ENCODE assay signal across 1 cellular context in the genomic region with DNA sequence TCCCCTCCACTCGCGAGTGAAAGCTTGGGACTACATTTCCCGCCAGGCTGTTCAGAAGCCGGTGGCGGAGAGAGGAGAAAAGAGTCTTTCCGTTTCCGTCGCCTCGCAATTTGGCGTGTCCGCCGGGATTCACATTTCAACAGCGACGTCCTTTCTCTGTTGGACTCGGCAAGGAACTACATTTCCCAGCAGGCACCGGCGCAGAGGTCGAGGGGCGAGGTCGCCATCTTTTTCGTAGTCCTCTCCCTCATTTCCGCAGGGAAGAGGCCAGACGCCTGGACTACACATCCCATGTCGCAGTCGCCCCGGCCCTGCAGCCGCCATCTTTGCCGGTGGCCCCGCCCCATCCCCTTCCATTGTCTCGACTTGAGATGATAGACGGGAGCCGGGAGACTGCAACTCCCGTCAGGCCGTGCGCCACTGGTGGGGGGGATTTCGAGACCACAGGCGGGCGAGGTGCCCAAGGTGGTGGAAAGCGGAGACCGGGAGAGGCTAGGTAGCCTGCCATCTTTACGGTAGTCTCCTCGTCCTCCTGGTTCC.
TF ChIP-seq lines count a peak whose summit lies in the region.

No MANE protein-coding gene starts in this region.

TF ChIP-seq in HepG2, 621 proteins besides CTCF, POLR2A, EP300 and RAD21 (continued from another document and continues in another):
- no peak; the same call in 1 of the 2 replicates for TF ChIP-seq CBX2 (IDR thresholded peaks at IDR 0.05; ENCODE audit: low read depth, low read length)
- no peak for TF ChIP-seq CBX2 (CRISPR knock-in tag; IDR thresholded peaks at IDR 0.05; ENCODE audit: low read depth)
- TF ChIP-seq, protein P1, sequence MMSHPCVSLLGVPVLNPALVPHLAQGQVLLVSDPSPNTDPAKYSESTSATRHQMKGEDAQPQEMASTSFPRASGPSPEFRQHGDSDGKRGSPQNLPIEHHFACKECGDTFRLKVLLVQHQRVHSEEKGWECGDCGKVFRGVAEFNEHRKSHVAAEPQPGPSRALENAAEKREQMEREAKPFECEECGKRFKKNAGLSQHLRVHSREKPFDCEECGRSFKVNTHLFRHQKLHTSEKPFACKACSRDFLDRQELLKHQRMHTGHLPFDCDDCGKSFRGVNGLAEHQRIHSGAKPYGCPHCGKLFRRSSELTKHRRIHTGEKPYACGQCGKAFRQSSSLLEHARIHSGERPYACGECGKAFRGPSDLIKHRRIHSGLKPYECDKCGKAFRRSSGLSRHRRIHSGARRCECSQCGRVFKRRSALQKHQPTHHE (CRISPR knock-in tag; IDR thresholded peaks at IDR 0.05; ENCODE audit: borderline replicate concordance): peak; percentile 55
- no peak; the same call in 1 of the 2 replicates for TF ChIP-seq WIZ (CRISPR knock-in tag; IDR thresholded peaks at IDR 0.05)
- TF ChIP-seq NCOA1 (CRISPR knock-in tag; IDR thresholded peaks at IDR 0.05): 0 out of 2 replicates have a peak, but pooled peaks have one; percentile 2
- peak; percentile 30; the same call in 1 of the 2 replicates for TF ChIP-seq ZKSCAN8 (CRISPR knock-in tag; IDR thresholded peaks at IDR 0.05; ENCODE audit: borderline replicate concordance)
- TF ChIP-seq YEATS4 (CRISPR knock-in tag; IDR thresholded peaks at IDR 0.05; ENCODE audit: borderline replicate concordance): 0 out of 2 replicates have a peak, but pooled peaks have one; percentile 64
- TF ChIP-seq, protein P2, sequence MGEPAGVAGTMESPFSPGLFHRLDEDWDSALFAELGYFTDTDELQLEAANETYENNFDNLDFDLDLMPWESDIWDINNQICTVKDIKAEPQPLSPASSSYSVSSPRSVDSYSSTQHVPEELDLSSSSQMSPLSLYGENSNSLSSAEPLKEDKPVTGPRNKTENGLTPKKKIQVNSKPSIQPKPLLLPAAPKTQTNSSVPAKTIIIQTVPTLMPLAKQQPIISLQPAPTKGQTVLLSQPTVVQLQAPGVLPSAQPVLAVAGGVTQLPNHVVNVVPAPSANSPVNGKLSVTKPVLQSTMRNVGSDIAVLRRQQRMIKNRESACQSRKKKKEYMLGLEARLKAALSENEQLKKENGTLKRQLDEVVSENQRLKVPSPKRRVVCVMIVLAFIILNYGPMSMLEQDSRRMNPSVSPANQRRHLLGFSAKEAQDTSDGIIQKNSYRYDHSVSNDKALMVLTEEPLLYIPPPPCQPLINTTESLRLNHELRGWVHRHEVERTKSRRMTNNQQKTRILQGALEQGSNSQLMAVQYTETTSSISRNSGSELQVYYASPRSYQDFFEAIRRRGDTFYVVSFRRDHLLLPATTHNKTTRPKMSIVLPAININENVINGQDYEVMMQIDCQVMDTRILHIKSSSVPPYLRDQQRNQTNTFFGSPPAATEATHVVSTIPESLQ (CRISPR knock-in tag; conservative IDR thresholded peaks at IDR 0.05): 0 out of 2 replicates have a peak, but pooled peaks have one; percentile 31
- TF ChIP-seq THAP11 (CRISPR knock-in tag; IDR thresholded peaks at IDR 0.05): peak; percentile 95
- TF ChIP-seq TBL1XR1 (IDR thresholded peaks at IDR 0.05; ENCODE audit: borderline replicate concordance, low read length, partially characterized antibody): peak; percentile 95
- peak; percentile 75 for TF ChIP-seq ERF (CRISPR knock-in tag; IDR thresholded peaks at IDR 0.05)
- peak; percentile 48; the same call in 1 of the 2 replicates for TF ChIP-seq RXRB (CRISPR knock-in tag; IDR thresholded peaks at IDR 0.05; ENCODE audit: borderline replicate concordance)
- TF ChIP-seq, protein P3, sequence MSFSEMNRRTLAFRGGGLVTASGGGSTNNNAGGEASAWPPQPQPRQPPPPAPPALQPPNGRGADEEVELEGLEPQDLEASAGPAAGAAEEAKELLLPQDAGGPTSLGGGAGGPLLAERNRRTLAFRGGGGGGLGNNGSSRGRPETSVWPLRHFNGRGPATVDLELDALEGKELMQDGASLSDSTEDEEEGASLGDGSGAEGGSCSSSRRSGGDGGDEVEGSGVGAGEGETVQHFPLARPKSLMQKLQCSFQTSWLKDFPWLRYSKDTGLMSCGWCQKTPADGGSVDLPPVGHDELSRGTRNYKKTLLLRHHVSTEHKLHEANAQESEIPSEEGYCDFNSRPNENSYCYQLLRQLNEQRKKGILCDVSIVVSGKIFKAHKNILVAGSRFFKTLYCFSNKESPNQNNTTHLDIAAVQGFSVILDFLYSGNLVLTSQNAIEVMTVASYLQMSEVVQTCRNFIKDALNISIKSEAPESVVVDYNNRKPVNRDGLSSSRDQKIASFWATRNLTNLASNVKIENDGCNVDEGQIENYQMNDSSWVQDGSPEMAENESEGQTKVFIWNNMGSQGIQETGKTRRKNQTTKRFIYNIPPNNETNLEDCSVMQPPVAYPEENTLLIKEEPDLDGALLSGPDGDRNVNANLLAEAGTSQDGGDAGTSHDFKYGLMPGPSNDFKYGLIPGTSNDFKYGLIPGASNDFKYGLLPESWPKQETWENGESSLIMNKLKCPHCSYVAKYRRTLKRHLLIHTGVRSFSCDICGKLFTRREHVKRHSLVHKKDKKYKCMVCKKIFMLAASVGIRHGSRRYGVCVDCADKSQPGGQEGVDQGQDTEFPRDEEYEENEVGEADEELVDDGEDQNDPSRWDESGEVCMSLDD (CRISPR knock-in tag; IDR thresholded peaks at IDR 0.05; ENCODE audit: borderline replicate concordance): no peak
- TF ChIP-seq RBFOX2 (IDR thresholded peaks at IDR 0.05; ENCODE audit: low read depth, low read length): peak; percentile 82
- TF ChIP-seq, protein P4, sequence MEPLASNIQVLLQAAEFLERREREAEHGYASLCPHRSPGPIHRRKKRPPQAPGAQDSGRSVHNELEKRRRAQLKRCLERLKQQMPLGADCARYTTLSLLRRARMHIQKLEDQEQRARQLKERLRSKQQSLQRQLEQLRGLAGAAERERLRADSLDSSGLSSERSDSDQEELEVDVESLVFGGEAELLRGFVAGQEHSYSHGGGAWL (CRISPR knock-in tag; IDR thresholded peaks at IDR 0.05): 0 out of 2 replicates have a peak, but pooled peaks have one; percentile 37
- TF ChIP-seq REL (CRISPR knock-in tag; conservative IDR thresholded peaks at IDR 0.05): no peak; the same call in 1 of the 2 replicates
- TF ChIP-seq HNF4G (IDR thresholded peaks at IDR 0.05; ENCODE audit: borderline replicate concordance, low read depth, low read length): peak; percentile 33; the same call in 1 of the 2 replicates
- peak; percentile 49; the same call in 1 of the 2 replicates for TF ChIP-seq HNF4G (CRISPR knock-in tag; IDR thresholded peaks at IDR 0.05; ENCODE audit: borderline replicate concordance, low read depth)
- TF ChIP-seq KDM2A (CRISPR knock-in tag; IDR thresholded peaks at IDR 0.05; ENCODE audit: borderline replicate concordance, low read depth): no peak
- TF ChIP-seq CREM (IDR thresholded peaks at IDR 0.05): peak; percentile 100
- peak; percentile 64; the same call in 1 of the 2 replicates for TF ChIP-seq CREM (CRISPR knock-in tag; IDR thresholded peaks at IDR 0.05)
- TF ChIP-seq NR2F1 (CRISPR knock-in tag; IDR thresholded peaks at IDR 0.05): peak in 1 of 2 experiments; percentile 15; a peak in 1 of 4 replicates
- TF ChIP-seq ZNF556 (CRISPR knock-in tag; IDR thresholded peaks at IDR 0.05; ENCODE audit: borderline replicate concordance): peak; percentile 13; the same call in 1 of the 2 replicates
- TF ChIP-seq, protein P5, sequence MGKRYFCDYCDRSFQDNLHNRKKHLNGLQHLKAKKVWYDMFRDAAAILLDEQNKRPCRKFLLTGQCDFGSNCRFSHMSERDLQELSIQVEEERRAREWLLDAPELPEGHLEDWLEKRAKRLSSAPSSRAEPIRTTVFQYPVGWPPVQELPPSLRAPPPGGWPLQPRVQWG (CRISPR knock-in tag; IDR thresholded peaks at IDR 0.05; ENCODE audit: borderline replicate concordance, low read depth): no peak
- TF ChIP-seq, protein P6, sequence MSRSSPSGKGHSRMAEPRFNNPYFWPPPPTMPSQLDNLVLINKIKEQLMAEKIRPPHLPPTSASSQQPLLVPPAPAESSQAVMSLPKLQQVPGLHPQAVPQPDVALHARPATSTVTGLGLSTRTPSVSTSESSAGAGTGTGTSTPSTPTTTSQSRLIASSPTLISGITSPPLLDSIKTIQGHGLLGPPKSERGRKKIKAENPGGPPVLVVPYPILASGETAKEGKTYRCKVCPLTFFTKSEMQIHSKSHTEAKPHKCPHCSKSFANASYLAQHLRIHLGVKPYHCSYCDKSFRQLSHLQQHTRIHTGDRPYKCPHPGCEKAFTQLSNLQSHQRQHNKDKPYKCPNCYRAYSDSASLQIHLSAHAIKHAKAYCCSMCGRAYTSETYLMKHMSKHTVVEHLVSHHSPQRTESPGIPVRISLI (CRISPR knock-in tag; IDR thresholded peaks at IDR 0.05; ENCODE audit: borderline replicate concordance): peak; percentile 23; the same call in 1 of the 2 replicates
- TF ChIP-seq SAP130 (CRISPR knock-in tag; IDR thresholded peaks at IDR 0.05; ENCODE audit: low read depth): peak; percentile 85
- peak; percentile 90; the same call in 1 of the 2 replicates for TF ChIP-seq ZNF317 (CRISPR knock-in tag; IDR thresholded peaks at IDR 0.05)
- TF ChIP-seq, protein P7, sequence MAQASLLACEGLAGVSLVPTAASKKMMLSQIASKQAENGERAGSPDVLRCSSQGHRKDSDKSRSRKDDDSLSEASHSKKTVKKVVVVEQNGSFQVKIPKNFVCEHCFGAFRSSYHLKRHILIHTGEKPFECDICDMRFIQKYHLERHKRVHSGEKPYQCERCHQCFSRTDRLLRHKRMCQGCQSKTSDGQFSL (CRISPR knock-in tag; IDR thresholded peaks at IDR 0.05): peak; percentile 100
- TF ChIP-seq, protein P8, sequence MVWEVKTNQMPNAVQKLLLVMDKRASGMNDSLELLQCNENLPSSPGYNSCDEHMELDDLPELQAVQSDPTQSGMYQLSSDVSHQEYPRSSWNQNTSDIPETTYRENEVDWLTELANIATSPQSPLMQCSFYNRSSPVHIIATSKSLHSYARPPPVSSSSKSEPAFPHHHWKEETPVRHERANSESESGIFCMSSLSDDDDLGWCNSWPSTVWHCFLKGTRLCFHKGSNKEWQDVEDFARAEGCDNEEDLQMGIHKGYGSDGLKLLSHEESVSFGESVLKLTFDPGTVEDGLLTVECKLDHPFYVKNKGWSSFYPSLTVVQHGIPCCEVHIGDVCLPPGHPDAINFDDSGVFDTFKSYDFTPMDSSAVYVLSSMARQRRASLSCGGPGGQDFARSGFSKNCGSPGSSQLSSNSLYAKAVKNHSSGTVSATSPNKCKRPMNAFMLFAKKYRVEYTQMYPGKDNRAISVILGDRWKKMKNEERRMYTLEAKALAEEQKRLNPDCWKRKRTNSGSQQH (CRISPR knock-in tag; IDR thresholded peaks at IDR 0.05; ENCODE audit: low read depth): no peak; the same call in 1 of the 2 replicates
- no peak for TF ChIP-seq ZNF615 (CRISPR knock-in tag; IDR thresholded peaks at IDR 0.05; ENCODE audit: borderline replicate concordance)
- TF ChIP-seq, protein P9, sequence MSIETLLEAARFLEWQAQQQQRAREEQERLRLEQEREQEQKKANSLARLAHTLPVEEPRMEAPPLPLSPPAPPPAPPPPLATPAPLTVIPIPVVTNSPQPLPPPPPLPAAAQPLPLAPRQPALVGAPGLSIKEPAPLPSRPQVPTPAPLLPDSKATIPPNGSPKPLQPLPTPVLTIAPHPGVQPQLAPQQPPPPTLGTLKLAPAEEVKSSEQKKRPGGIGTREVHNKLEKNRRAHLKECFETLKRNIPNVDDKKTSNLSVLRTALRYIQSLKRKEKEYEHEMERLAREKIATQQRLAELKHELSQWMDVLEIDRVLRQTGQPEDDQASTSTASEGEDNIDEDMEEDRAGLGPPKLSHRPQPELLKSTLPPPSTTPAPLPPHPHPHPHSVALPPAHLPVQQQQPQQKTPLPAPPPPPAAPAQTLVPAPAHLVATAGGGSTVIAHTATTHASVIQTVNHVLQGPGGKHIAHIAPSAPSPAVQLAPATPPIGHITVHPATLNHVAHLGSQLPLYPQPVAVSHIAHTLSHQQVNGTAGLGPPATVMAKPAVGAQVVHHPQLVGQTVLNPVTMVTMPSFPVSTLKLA (IDR thresholded peaks at IDR 0.05): 0 out of 2 replicates have a peak, but pooled peaks have one; percentile 12
- TF ChIP-seq MBD4 (IDR thresholded peaks at IDR 0.05; ENCODE audit: borderline replicate concordance, low read length): no peak
- TF ChIP-seq IRF2 (CRISPR knock-in tag; IDR thresholded peaks at IDR 0.05): peak; percentile 88
- TF ChIP-seq XRCC5 (optimal IDR thresholded peaks at IDR 0.05; ENCODE audit: low read length): peak; percentile 13
- TF ChIP-seq ZNF792 (CRISPR knock-in tag; IDR thresholded peaks at IDR 0.05): no peak
- 0 out of 2 replicates have a peak, but pooled peaks have one; percentile 48 for TF ChIP-seq NR2F2 (IDR thresholded peaks at IDR 0.05; ENCODE audit: borderline replicate concordance, low read depth)
- TF ChIP-seq MZF1 (CRISPR knock-in tag; IDR thresholded peaks at IDR 0.05; ENCODE audit: borderline replicate concordance): no peak
- no peak for TF ChIP-seq KAT2B (IDR thresholded peaks at IDR 0.05; ENCODE audit: borderline replicate concordance, low read depth, low read length)
- peak; percentile 40 for TF ChIP-seq SKI (IDR thresholded peaks at IDR 0.05; ENCODE audit: partially characterized antibody)
- TF ChIP-seq SUZ12 (IDR thresholded peaks at IDR 0.05; ENCODE audit: low read depth, low read length): peak; percentile 93
- TF ChIP-seq HNRNPH1 (optimal IDR thresholded peaks at IDR 0.05; ENCODE audit: low read depth, low read length): peak; percentile 48
- TF ChIP-seq, protein P10, sequence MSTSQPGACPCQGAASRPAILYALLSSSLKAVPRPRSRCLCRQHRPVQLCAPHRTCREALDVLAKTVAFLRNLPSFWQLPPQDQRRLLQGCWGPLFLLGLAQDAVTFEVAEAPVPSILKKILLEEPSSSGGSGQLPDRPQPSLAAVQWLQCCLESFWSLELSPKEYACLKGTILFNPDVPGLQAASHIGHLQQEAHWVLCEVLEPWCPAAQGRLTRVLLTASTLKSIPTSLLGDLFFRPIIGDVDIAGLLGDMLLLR (CRISPR knock-in tag; IDR thresholded peaks at IDR 0.05): peak; percentile 53; the same call in 1 of the 2 replicates
- TF ChIP-seq HOXA3 (CRISPR knock-in tag; IDR thresholded peaks at IDR 0.05): peak; percentile 99
- peak; percentile 80 for TF ChIP-seq HOXA5 (CRISPR knock-in tag; IDR thresholded peaks at IDR 0.05)
